Comparison of ENCODE assay signal across 8 cellular contexts in genomic region chr7:50632561-50633413, GRCh38.
DNase-seq lines count a peak whose midpoint lies in the region; ATAC-seq and TF ChIP-seq lines count a peak whose summit lies in the region.

No MANE protein-coding gene starts in this region.

- H3K4me3 ChIP-seq in HCT116 (replicated peaks in 1 of 2; ENCODE audit: low read depth in 1 of 2, low read length in 2 of 2), result no peak overlapping the region
- H3K4me3 ChIP-seq in NB4 (ENCODE audit: low read depth, low read length), result no peak overlapping the region
- no peak overlapping the region for H3K4me3 ChIP-seq in stomach

- no peaks in the 10 kb centered on the region for H3K9me2 ChIP-seq in HCT116 (ENCODE audit: insufficient read depth)

- H3K4me1 ChIP-seq in HCT116 (ENCODE audit: control insufficient read depth in 1 of 2, insufficient read depth in 2 of 2, low read length in 2 of 2) (peaks cover 6 to 7% of the 10 kb centered on the region in 2 experiments; a peak in 2 of 4 replicates), stomach (peaks cover 5 to 22% (median 20%) of the 10 kb centered on the region in 4 donors)

- no peaks in the 10 kb centered on the region for H4K20me1 ChIP-seq in HCT116 (ENCODE audit: insufficient read depth)

- POLR2A ChIA-PET in HCT116 (lab: Charles Lee), result no interaction called here

- CTCF ChIA-PET in HCT116 (lab: Charles Lee), result interaction anchor here (0.7 to 1.3 kb wide), 2 partner anchors 31 to 164 kb away, joined by 3 read pairs; no protein-coding TSS in a partner anchor

- RAD21 ChIA-PET in HCT116 (lab: Charles Lee; ENCODE audit: low non-redundant PET in 1 of 2, low total read pairs in 2 of 2, uncharacterized antibody in 2 of 2, unreplicated experiment in 2 of 2), result no interaction called here

- H3K36me3 ChIP-seq in HCT116 (ENCODE audit: control insufficient read depth in 1 of 2, insufficient read depth in 2 of 2, low read length in 2 of 2) (no peaks in the 10 kb centered on the region), stomach (no peaks in the 10 kb centered on the region)

- peak; percentile 92 for ATAC-seq in HCT116

- no peaks in the 10 kb centered on the region for H3K9me3 ChIP-seq in HCT116 (ENCODE audit: control insufficient read depth in 1 of 2, insufficient read depth in 1 of 2, low read depth in 1 of 2, low read length in 2 of 2)
- no peaks in the 10 kb centered on the region for H3K9me3 ChIP-seq in stomach

- H2AFZ ChIP-seq in HCT116 (ENCODE audit: low read depth, low read length, poor library complexity, severe bottlenecking), result no peak overlapping the region

- no TSS peak for BruUV-seq in HCT116 (replicated peaks; lab: Mats Ljungman, UMichigan)

- DNase-seq in NCI-H446 (lab: John Stamatoyannopoulos, UW) (peak; percentile 9 to 36), NCI-H446 treated with DMSO at 0.1 percent for 48 hours (lab: John Stamatoyannopoulos, UW) (no peak), HCT116 (ENCODE audit: low read depth, low spot score) (peak; percentile 19), NB4 (ENCODE audit: low read depth) (peak; percentile 62), dedifferentiated amniotic fluid mesenchymal stem cell (ENCODE audit: extremely low spot score) (peak; percentile 26), myocyte (ENCODE audit: low read depth) (peak; percentile 69), stomach (peak; percentile 62)
- peak; percentile 29 for DNase-seq in activated CD4-positive, alpha-beta T cell treated with anti-CD3 and anti-CD28 coated beads for 1 hour

- intact Hi-C loops in HCT116 (cut with micrococcal nuclease) (loop anchor here (2.0 kb wide), 1 partner anchor 164 kb away; no protein-coding TSS in a partner anchor), stomach (cut with DNase I; ENCODE audit: low total_unique reads) (no loop called here)

- no peaks in the 10 kb centered on the region for H3K27me3 ChIP-seq in HCT116 (ENCODE audit: insufficient read depth, low read length)
- H3K27me3 ChIP-seq in stomach, result no peaks in the 10 kb centered on the region

- no peaks in the 10 kb centered on the region for H3K79me2 ChIP-seq in HCT116 (ENCODE audit: insufficient read depth, low read length)

- WGBS in stomach, 5 donors, result 53 to 70% (median 59%) methylated on average over 4 to 10 of the region's 10 CpGs

- peak; percentile 47; the same call in 1 of the 2 replicates for TF ChIP-seq RAD21 in HCT116 (IDR thresholded peaks at IDR 0.05; ENCODE audit: low read depth)

- H3K27ac ChIP-seq in HCT116 (ENCODE audit: low read depth, low read length) (no peak overlapping the region), stomach (no peak overlapping the region)

- H3K9ac ChIP-seq in HCT116 (ENCODE audit: low read length), result no peak overlapping the region

- H3K4me2 ChIP-seq in HCT116 (ENCODE audit: low read length), result no peak overlapping the region

- TF ChIP-seq EP300 in stomach (IDR thresholded peaks at IDR 0.05), result no peak

- TF ChIP-seq POLR2A in HCT116 (IDR thresholded peaks at IDR 0.05; ENCODE audit: borderline replicate concordance, extremely low read depth, insufficient read depth, insufficient read length) (no peak), NB4 (IDR thresholded peaks at IDR 0.05; ENCODE audit: extremely low read depth, insufficient read length) (no peak), stomach (IDR thresholded peaks at IDR 0.05) (no peak)

- peak; percentile 58 to 93 (median 87); a peak in 5 of 6 replicates for TF ChIP-seq CTCF in HCT116 (IDR thresholded peaks at IDR 0.05 in 2 of 3, conservative IDR thresholded peaks at IDR 0.05 in 1 of 3; ENCODE audit: borderline replicate concordance in 1 of 3, insufficient read depth in 1 of 3, low read depth in 2 of 3, low read length in 2 of 3)
- TF ChIP-seq CTCF in NB4 (IDR thresholded peaks at IDR 0.05; ENCODE audit: low read depth, low read length), result peak; percentile 97
- TF ChIP-seq CTCF in stomach (IDR thresholded peaks at IDR 0.05), result peak in 5 of 7 experiments; percentile 52 to 87 (median 65)

TF ChIP-seq in HCT116, 20 proteins besides CTCF, POLR2A, EP300 and RAD21:
- TF ChIP-seq YY1 (IDR thresholded peaks at IDR 0.05; ENCODE audit: extremely low read depth, insufficient replicate concordance, low read depth, low read length), result no peak
- no peak for TF ChIP-seq SP1 (IDR thresholded peaks at IDR 0.05; ENCODE audit: low read depth)
- no peak for TF ChIP-seq JUND (IDR thresholded peaks at IDR 0.05)
- TF ChIP-seq TCF7L2 (IDR thresholded peaks at IDR 0.05; ENCODE audit: borderline replicate concordance, extremely low read depth, insufficient read depth, insufficient read length), result no peak
- TF ChIP-seq, protein P1, sequence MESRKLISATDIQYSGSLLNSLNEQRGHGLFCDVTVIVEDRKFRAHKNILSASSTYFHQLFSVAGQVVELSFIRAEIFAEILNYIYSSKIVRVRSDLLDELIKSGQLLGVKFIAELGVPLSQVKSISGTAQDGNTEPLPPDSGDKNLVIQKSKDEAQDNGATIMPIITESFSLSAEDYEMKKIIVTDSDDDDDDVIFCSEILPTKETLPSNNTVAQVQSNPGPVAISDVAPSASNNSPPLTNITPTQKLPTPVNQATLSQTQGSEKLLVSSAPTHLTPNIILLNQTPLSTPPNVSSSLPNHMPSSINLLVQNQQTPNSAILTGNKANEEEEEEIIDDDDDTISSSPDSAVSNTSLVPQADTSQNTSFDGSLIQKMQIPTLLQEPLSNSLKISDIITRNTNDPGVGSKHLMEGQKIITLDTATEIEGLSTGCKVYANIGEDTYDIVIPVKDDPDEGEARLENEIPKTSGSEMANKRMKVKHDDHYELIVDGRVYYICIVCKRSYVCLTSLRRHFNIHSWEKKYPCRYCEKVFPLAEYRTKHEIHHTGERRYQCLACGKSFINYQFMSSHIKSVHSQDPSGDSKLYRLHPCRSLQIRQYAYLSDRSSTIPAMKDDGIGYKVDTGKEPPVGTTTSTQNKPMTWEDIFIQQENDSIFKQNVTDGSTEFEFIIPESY (IDR thresholded peaks at IDR 0.05; ENCODE audit: extremely low read depth, insufficient replicate concordance, low read length), result no peak
- no peak for TF ChIP-seq ZFX (IDR thresholded peaks at IDR 0.05)
- no peak for TF ChIP-seq CEBPB (IDR thresholded peaks at IDR 0.05; ENCODE audit: low read depth)
- TF ChIP-seq, protein P2, sequence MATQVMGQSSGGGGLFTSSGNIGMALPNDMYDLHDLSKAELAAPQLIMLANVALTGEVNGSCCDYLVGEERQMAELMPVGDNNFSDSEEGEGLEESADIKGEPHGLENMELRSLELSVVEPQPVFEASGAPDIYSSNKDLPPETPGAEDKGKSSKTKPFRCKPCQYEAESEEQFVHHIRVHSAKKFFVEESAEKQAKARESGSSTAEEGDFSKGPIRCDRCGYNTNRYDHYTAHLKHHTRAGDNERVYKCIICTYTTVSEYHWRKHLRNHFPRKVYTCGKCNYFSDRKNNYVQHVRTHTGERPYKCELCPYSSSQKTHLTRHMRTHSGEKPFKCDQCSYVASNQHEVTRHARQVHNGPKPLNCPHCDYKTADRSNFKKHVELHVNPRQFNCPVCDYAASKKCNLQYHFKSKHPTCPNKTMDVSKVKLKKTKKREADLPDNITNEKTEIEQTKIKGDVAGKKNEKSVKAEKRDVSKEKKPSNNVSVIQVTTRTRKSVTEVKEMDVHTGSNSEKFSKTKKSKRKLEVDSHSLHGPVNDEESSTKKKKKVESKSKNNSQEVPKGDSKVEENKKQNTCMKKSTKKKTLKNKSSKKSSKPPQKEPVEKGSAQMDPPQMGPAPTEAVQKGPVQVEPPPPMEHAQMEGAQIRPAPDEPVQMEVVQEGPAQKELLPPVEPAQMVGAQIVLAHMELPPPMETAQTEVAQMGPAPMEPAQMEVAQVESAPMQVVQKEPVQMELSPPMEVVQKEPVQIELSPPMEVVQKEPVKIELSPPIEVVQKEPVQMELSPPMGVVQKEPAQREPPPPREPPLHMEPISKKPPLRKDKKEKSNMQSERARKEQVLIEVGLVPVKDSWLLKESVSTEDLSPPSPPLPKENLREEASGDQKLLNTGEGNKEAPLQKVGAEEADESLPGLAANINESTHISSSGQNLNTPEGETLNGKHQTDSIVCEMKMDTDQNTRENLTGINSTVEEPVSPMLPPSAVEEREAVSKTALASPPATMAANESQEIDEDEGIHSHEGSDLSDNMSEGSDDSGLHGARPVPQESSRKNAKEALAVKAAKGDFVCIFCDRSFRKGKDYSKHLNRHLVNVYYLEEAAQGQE (IDR thresholded peaks at IDR 0.05; ENCODE audit: low read depth), result no peak
